Comparison of ENCODE assay signal across 9 cellular contexts in the genomic region with DNA sequence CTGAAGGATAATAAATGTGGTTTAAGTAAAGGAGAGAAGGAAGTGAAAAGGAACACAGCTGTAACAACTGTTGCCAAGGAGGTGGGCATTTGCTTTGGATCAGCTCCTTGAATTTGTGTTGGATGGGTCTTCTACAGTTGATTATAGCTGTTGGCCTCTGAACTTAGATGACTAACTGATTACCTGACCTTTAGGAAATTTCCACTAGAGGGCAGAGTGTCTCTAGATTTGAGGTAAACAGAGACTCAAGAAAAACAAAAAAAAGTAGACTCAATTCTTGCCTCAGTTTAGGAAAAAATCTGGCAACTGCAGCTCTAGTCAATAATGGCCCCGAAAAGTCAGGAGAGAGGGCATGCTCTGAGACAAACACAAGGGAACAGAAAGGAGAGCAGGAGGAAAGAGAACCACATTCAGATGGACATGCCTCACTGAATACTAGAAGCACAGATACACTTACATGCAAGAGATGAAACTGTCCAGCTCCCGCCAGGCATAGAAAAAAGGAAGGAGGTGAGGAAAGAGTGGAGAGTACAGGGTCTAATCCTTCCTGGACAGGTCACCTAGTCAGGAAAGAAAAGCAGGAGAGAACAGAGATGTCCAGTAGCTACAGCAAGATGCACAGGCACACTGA. TPM values are rescaled to one million over a fixed set of nuclear protein-coding genes. Genes with fewer than 3 reads are reported as not detected.
A peak's percentile ranks its signal among the peaks of the same experiment; 100 is the strongest.
DNase-seq lines count a peak whose midpoint lies in the region; ATAC-seq, FAIRE-seq and TF ChIP-seq lines count a peak whose summit lies in the region.
"Had no signal": no experiment of that assay in that cellular context is flagged by ENCODE, and none has a peak within 500 bp of the region (broad histone marks: within the 10 kb centered on the region; RNA-seq: fewer than 3 reads in every experiment).

No MANE protein-coding gene starts in this region.

- no TSS peak for BruUV-seq in HepG2 (replicated peaks; lab: Mats Ljungman, UMichigan)

- in situ Hi-C loops in HepG2 (cut with HindIII; ENCODE audit: extremely low pct_ligation_motif_present, low pct_unique_long_range_greater_than_20kb) = no loop called here

- H3K36me3 ChIP-seq in ascending aorta (peaks cover 42 to 81% of the 10 kb centered on the region in 2 donors), HepG2 (replicated peaks in 1 of 2; ENCODE audit: control insufficient read depth in 1 of 2, insufficient read depth in 2 of 2, low read length in 2 of 2) (peaks cover 15 to 55% of the 10 kb centered on the region in 2 experiments)

- no peak overlapping the region for H2AFZ ChIP-seq in HepG2 (ENCODE audit: low read length)

- no peaks in the 10 kb centered on the region for H4K20me1 ChIP-seq in HepG2 (ENCODE audit: insufficient read depth, low read length)

- TF ChIP-seq POLR2A in HepG2 (IDR thresholded peaks at IDR 0.05; ENCODE audit: insufficient read depth in 1 of 2, low read depth in 2 of 2, low read length in 2 of 2) = no peak

- intact Hi-C loops in ascending aorta (cut with DNase I) = loop anchor here (5.0 kb wide), 1 partner anchor 35 kb away; the partner anchor contains the start of gene CERS5
- intact Hi-C loops in HepG2 (cut with micrococcal nuclease; ENCODE audit: unreplicated experiment) = loop anchor here (1.0 to 5.0 kb wide), 2 partner anchors 57 to 180 kb away; no protein-coding TSS in a partner anchor

- CTCF ChIA-PET in HepG2 (lab: Yijun Ruan, JAX; ENCODE audit: low intra/inter-chr PET ratio, low total read pairs) = interaction anchor here (1.5 to 2.4 kb wide), 3 partner anchors 42 to 182 kb away, joined by 12 to 31 read pairs (median 14); no protein-coding TSS in a partner anchor

- H3K79me2 ChIP-seq in HepG2 (ENCODE audit: insufficient read depth, low read length) = no peaks in the 10 kb centered on the region

- POLR2A ChIA-PET in HepG2 (lab: Yijun Ruan, JAX) = interaction anchor here (0.9 to 1.5 kb wide), 3 partner anchors 21 to 50 kb away, joined by 3 to 8 read pairs (median 3); partner anchors contain the start of genes CERS5 and COX14

- H3K4me3 ChIP-seq in ascending aorta = no peak overlapping the region
- no peak overlapping the region for H3K4me3 ChIP-seq in HepG2 (replicated peaks in 1 of 3; ENCODE audit: insufficient read depth in 1 of 3, low read depth in 2 of 3, low read length in 3 of 3)

- peak; percentile 80 for FAIRE-seq in HepG2 (lab: Jason Lieb, UNC)

- 56% methylated on average over 2 of the region's 2 CpGs for WGBS in HepG2 (ENCODE audit: low lambda C conversion rate)

- peak; percentile 44; the same call in 1 of the 2 replicates for TF ChIP-seq RAD21 in HepG2 (CRISPR knock-in tag; IDR thresholded peaks at IDR 0.05)

- DNase-seq in ELF-1 (ENCODE audit: low read depth, low spot score) (peak; percentile 21), M059J (ENCODE audit: low read depth) (peak; percentile 61), ascending aorta (ENCODE audit: low spot score in 2 of 2) (no peak), HepG2 (ENCODE audit: low spot score) (peak; percentile 48), NCI-H2107 treated with DMSO at 0.1 percent for 48 hours (lab: John Stamatoyannopoulos, UW; ENCODE audit: unreplicated experiment) (no peak)
- DNase-seq in activated CD4-positive, alpha-beta T cell treated with anti-CD3 and anti-CD28 coated beads, Interleukin-2, amount 50 U/mL, for 4 hours = no peak

- peaks cover 7 to 8% of the 10 kb centered on the region in 2 donors for H3K4me1 ChIP-seq in ascending aorta
- H3K4me1 ChIP-seq in HepG2 (ENCODE audit: insufficient read depth, low read length) = no peaks in the 10 kb centered on the region

- H3K27ac ChIP-seq in ascending aorta (peak overlapping the region; percentile 48 to 53), HepG2 (ENCODE audit: extremely low read length, insufficient read depth, low read length) (no peak overlapping the region)

- no peak overlapping the region for H3K4me2 ChIP-seq in HepG2 (ENCODE audit: low read depth, low read length)

- TF ChIP-seq CTCF in ascending aorta (IDR thresholded peaks at IDR 0.05) = no peak
- peak; percentile 72 for TF ChIP-seq CTCF in HepG2 (CRISPR knock-in tag; IDR thresholded peaks at IDR 0.05)

- no peaks in the 10 kb centered on the region for H3K27me3 ChIP-seq in ascending aorta
- no peaks in the 10 kb centered on the region for H3K27me3 ChIP-seq in HepG2 (ENCODE audit: control insufficient read depth in 1 of 2, insufficient read depth in 2 of 2, low read length in 2 of 2)

- H3K9me3 ChIP-seq in ascending aorta (no peaks in the 10 kb centered on the region), HepG2 (ENCODE audit: low read length) (no peaks in the 10 kb centered on the region)

- no peak overlapping the region for H3K9ac ChIP-seq in HepG2 (ENCODE audit: insufficient read depth, low read depth, low read length)

- TF ChIP-seq EP300 in HepG2 (IDR thresholded peaks at IDR 0.05; ENCODE audit: low read depth in 2 of 2, low read length in 2 of 2) (no peak), HepG2 (CRISPR knock-in tag; IDR thresholded peaks at IDR 0.05; ENCODE audit: borderline replicate concordance) (no peak)

- ATAC-seq in HepG2 = peak; percentile 74
- no peak for ATAC-seq in GM21390 (IDR thresholded peaks at IDR 0.05; ENCODE audit: unreplicated experiment)
- ATAC-seq in HG02884 (IDR thresholded peaks at IDR 0.05; ENCODE audit: unreplicated experiment) = no peak
- ATAC-seq: Panc1 had no signal

RNA-seq across cellular contexts. Expression of gene COX14, which starts 20.6 kb away (rescaled TPM):
- 67.6 and 72.0 TPM in 2 replicates for total RNA-seq in M059J (2014; rRNA removed; shearing (Covaris generic))
- total RNA-seq in ascending aorta (19.8 TPM), HepG2 (2016; rRNA removed; fragmentation: Illumina TruSeq; extraction: Trizol) (71.6 and 82.0 TPM in 2 replicates)
- total RNA-seq in HepG2 (2016; cell fraction: cytosol; rRNA removed; fragmentation: Illumina TruSeq; extraction: Trizol; ENCODE audit: low read depth) = 62.2 and 107 TPM in 2 replicates
- 70.2 and 88.8 TPM in 2 replicates for total RNA-seq in HepG2 (2016; cell fraction: insoluble cytoplasmic fraction; rRNA removed; fragmentation: Illumina TruSeq; extraction: Trizol)
- 84.4 and 106 TPM in 2 replicates for total RNA-seq in HepG2 (2016; cell fraction: membrane; rRNA removed; fragmentation: Illumina TruSeq; extraction: Trizol)
- total RNA-seq in HepG2 (2016; cell fraction: nucleus; rRNA removed; fragmentation: Illumina TruSeq; extraction: Trizol) = 18.4 and 19.5 TPM in 2 replicates
- 53.0 and 55.0 TPM in 2 replicates for polyA plus RNA-seq in HepG2 (2011; rRNA removed)
- 64.0 and 68.8 TPM in 2 replicates for polyA plus RNA-seq in HepG2 (2011; cell fraction: cytosol; rRNA removed)
- 15.7 and 16.8 TPM in 2 replicates for polyA plus RNA-seq in HepG2 (2011; cell fraction: nucleus; rRNA removed)
- 30.1 and 33.7 TPM in 2 replicates for polyA plus RNA-seq in HepG2 (2012)
- 46.3 and 86.6 TPM in 2 replicates for polyA plus RNA-seq in HepG2 (2016; cell fraction: cytosol; fragmentation: Illumina TruSeq; extraction: Trizol; ENCODE audit: low read depth)
- polyA plus RNA-seq in HepG2 (2016; cell fraction: insoluble cytoplasmic fraction; fragmentation: Illumina TruSeq; extraction: Trizol; ENCODE audit: low read depth) = 52.0 and 58.2 TPM in 2 replicates
- 51.4 and 62.9 TPM in 2 replicates for polyA plus RNA-seq in HepG2 (2016; cell fraction: membrane; fragmentation: Illumina TruSeq; extraction: Trizol; ENCODE audit: low read depth)
- 29.1 and 31.5 TPM in 2 replicates for polyA plus RNA-seq in HepG2 (2016; cell fraction: nucleus; fragmentation: Illumina TruSeq; extraction: Trizol; ENCODE audit: insufficient read depth, low read depth)
- 27.5 and 131 TPM in 2 replicates for polyA minus RNA-seq in HepG2 (2011; rRNA and poly(A)+ RNA removed; ENCODE audit: low replicate concordance)
- 8.7 and 10.3 TPM in 2 replicates for polyA minus RNA-seq in HepG2 (2011; cell fraction: cytosol; rRNA and poly(A)+ RNA removed)
- polyA minus RNA-seq in HepG2 (2011; cell fraction: nucleus; rRNA and poly(A)+ RNA removed) = 10.3 and 10.8 TPM in 2 replicates

RNA-seq across cellular contexts. Expression of gene GPD1, which starts 28.8 kb away (rescaled TPM):
- total RNA-seq in M059J (2014; rRNA removed; shearing (Covaris generic)) = 0.20 TPM in 1 of 2 replicates, not detected in the other
- total RNA-seq in ascending aorta = 12.2 TPM
- total RNA-seq in HepG2 (2016; rRNA removed; fragmentation: Illumina TruSeq; extraction: Trizol) = 30.6 and 38.1 TPM in 2 replicates
- total RNA-seq in HepG2 (2016; cell fraction: cytosol; rRNA removed; fragmentation: Illumina TruSeq; extraction: Trizol; ENCODE audit: low read depth) = 5.3 and 5.6 TPM in 2 replicates
- 31.5 and 38.6 TPM in 2 replicates for total RNA-seq in HepG2 (2016; cell fraction: insoluble cytoplasmic fraction; rRNA removed; fragmentation: Illumina TruSeq; extraction: Trizol)
- total RNA-seq in HepG2 (2016; cell fraction: membrane; rRNA removed; fragmentation: Illumina TruSeq; extraction: Trizol) = 8.7 and 10.6 TPM in 2 replicates
- 10.8 and 11.2 TPM in 2 replicates for total RNA-seq in HepG2 (2016; cell fraction: nucleus; rRNA removed; fragmentation: Illumina TruSeq; extraction: Trizol)
- polyA plus RNA-seq in HepG2 (2011; rRNA removed) = 3.7 and 7.2 TPM in 2 replicates
- 6.2 and 10.3 TPM in 2 replicates for polyA plus RNA-seq in HepG2 (2011; cell fraction: cytosol; rRNA removed)
- 4.8 and 7.4 TPM in 2 replicates for polyA plus RNA-seq in HepG2 (2011; cell fraction: nucleus; rRNA removed)
- polyA plus RNA-seq in HepG2 (2012) = 14.9 and 15.6 TPM in 2 replicates
- polyA plus RNA-seq in HepG2 (2016; cell fraction: cytosol; fragmentation: Illumina TruSeq; extraction: Trizol; ENCODE audit: low read depth) = 4.0 and 4.8 TPM in 2 replicates
- polyA plus RNA-seq in HepG2 (2016; cell fraction: insoluble cytoplasmic fraction; fragmentation: Illumina TruSeq; extraction: Trizol; ENCODE audit: low read depth) = 25.5 and 29.7 TPM in 2 replicates
- polyA plus RNA-seq in HepG2 (2016; cell fraction: membrane; fragmentation: Illumina TruSeq; extraction: Trizol; ENCODE audit: low read depth) = 6.4 and 7.3 TPM in 2 replicates
- 14.8 and 19.3 TPM in 2 replicates for polyA plus RNA-seq in HepG2 (2016; cell fraction: nucleus; fragmentation: Illumina TruSeq; extraction: Trizol; ENCODE audit: insufficient read depth, low read depth)
- 2.2 and 5.6 TPM in 2 replicates for polyA minus RNA-seq in HepG2 (2011; rRNA and poly(A)+ RNA removed; ENCODE audit: low replicate concordance)
- polyA minus RNA-seq in HepG2 (2011; cell fraction: cytosol; rRNA and poly(A)+ RNA removed) = 2.0 and 3.5 TPM in 2 replicates
- polyA minus RNA-seq in HepG2 (2011; cell fraction: nucleus; rRNA and poly(A)+ RNA removed) = 5.7 and 8.7 TPM in 2 replicates

RNA-seq across cellular contexts. Expression of gene CERS5, which starts 34.5 kb away (rescaled TPM):
- 26.1 and 28.9 TPM in 2 replicates for total RNA-seq in M059J (2014; rRNA removed; shearing (Covaris generic))
- total RNA-seq in ascending aorta = 29.7 TPM
- 15.3 and 22.3 TPM in 2 replicates for total RNA-seq in HepG2 (2016; rRNA removed; fragmentation: Illumina TruSeq; extraction: Trizol)
- 10.3 and 12.1 TPM in 2 replicates for total RNA-seq in HepG2 (2016; cell fraction: cytosol; rRNA removed; fragmentation: Illumina TruSeq; extraction: Trizol; ENCODE audit: low read depth)
- 13.6 and 22.8 TPM in 2 replicates for total RNA-seq in HepG2 (2016; cell fraction: insoluble cytoplasmic fraction; rRNA removed; fragmentation: Illumina TruSeq; extraction: Trizol)
- 18.3 and 19.2 TPM in 2 replicates for total RNA-seq in HepG2 (2016; cell fraction: membrane; rRNA removed; fragmentation: Illumina TruSeq; extraction: Trizol)
- total RNA-seq in HepG2 (2016; cell fraction: nucleus; rRNA removed; fragmentation: Illumina TruSeq; extraction: Trizol) = 34.1 and 37.5 TPM in 2 replicates
- 37.5 and 48.8 TPM in 2 replicates for polyA plus RNA-seq in HepG2 (2011; rRNA removed)
- polyA plus RNA-seq in HepG2 (2011; cell fraction: cytosol; rRNA removed) = 24.8 and 42.9 TPM in 2 replicates
- 37.4 and 42.7 TPM in 2 replicates for polyA plus RNA-seq in HepG2 (2011; cell fraction: nucleus; rRNA removed)
- 18.5 and 22.9 TPM in 2 replicates for polyA plus RNA-seq in HepG2 (2012)
- 11.3 and 11.6 TPM in 2 replicates for polyA plus RNA-seq in HepG2 (2016; cell fraction: cytosol; fragmentation: Illumina TruSeq; extraction: Trizol; ENCODE audit: low read depth)
- polyA plus RNA-seq in HepG2 (2016; cell fraction: insoluble cytoplasmic fraction; fragmentation: Illumina TruSeq; extraction: Trizol; ENCODE audit: low read depth) = 16.0 and 16.6 TPM in 2 replicates
- polyA plus RNA-seq in HepG2 (2016; cell fraction: membrane; fragmentation: Illumina TruSeq; extraction: Trizol; ENCODE audit: low read depth) = 17.8 and 18.4 TPM in 2 replicates
- 69.6 and 73.1 TPM in 2 replicates for polyA plus RNA-seq in HepG2 (2016; cell fraction: nucleus; fragmentation: Illumina TruSeq; extraction: Trizol; ENCODE audit: insufficient read depth, low read depth)
- 54.7 and 68.3 TPM in 2 replicates for polyA minus RNA-seq in HepG2 (2011; rRNA and poly(A)+ RNA removed; ENCODE audit: low replicate concordance)
- 16.2 and 19.3 TPM in 2 replicates for polyA minus RNA-seq in HepG2 (2011; cell fraction: cytosol; rRNA and poly(A)+ RNA removed)
- 29.5 and 31.8 TPM in 2 replicates for polyA minus RNA-seq in HepG2 (2011; cell fraction: nucleus; rRNA and poly(A)+ RNA removed)

RNA-seq across cellular contexts. Expression of gene SMARCD1, which starts 47.5 kb away (rescaled TPM):
- total RNA-seq in M059J (2014; rRNA removed; shearing (Covaris generic)) = 48.7 and 52.9 TPM in 2 replicates
- total RNA-seq in ascending aorta = 277 TPM
- 54.6 and 64.9 TPM in 2 replicates for total RNA-seq in HepG2 (2016; rRNA removed; fragmentation: Illumina TruSeq; extraction: Trizol)
- total RNA-seq in HepG2 (2016; cell fraction: cytosol; rRNA removed; fragmentation: Illumina TruSeq; extraction: Trizol; ENCODE audit: low read depth) = 18.3 and 19.3 TPM in 2 replicates
- total RNA-seq in HepG2 (2016; cell fraction: insoluble cytoplasmic fraction; rRNA removed; fragmentation: Illumina TruSeq; extraction: Trizol) = 53.8 and 56.6 TPM in 2 replicates
- 51.5 and 52.7 TPM in 2 replicates for total RNA-seq in HepG2 (2016; cell fraction: membrane; rRNA removed; fragmentation: Illumina TruSeq; extraction: Trizol)
- 46.9 and 61.3 TPM in 2 replicates for total RNA-seq in HepG2 (2016; cell fraction: nucleus; rRNA removed; fragmentation: Illumina TruSeq; extraction: Trizol)
- polyA plus RNA-seq in HepG2 (2011; rRNA removed) = 51.7 and 55.5 TPM in 2 replicates
- polyA plus RNA-seq in HepG2 (2011; cell fraction: cytosol; rRNA removed) = 35.2 and 38.4 TPM in 2 replicates
- polyA plus RNA-seq in HepG2 (2011; cell fraction: nucleus; rRNA removed) = 69.3 and 71.6 TPM in 2 replicates
- polyA plus RNA-seq in HepG2 (2012) = 35.8 and 43.5 TPM in 2 replicates
- polyA plus RNA-seq in HepG2 (2016; cell fraction: cytosol; fragmentation: Illumina TruSeq; extraction: Trizol; ENCODE audit: low read depth) = 12.2 and 14.5 TPM in 2 replicates
- 51.0 and 65.3 TPM in 2 replicates for polyA plus RNA-seq in HepG2 (2016; cell fraction: insoluble cytoplasmic fraction; fragmentation: Illumina TruSeq; extraction: Trizol; ENCODE audit: low read depth)
- 41.4 and 44.8 TPM in 2 replicates for polyA plus RNA-seq in HepG2 (2016; cell fraction: membrane; fragmentation: Illumina TruSeq; extraction: Trizol; ENCODE audit: low read depth)
- 82.4 and 96.0 TPM in 2 replicates for polyA plus RNA-seq in HepG2 (2016; cell fraction: nucleus; fragmentation: Illumina TruSeq; extraction: Trizol; ENCODE audit: insufficient read depth, low read depth)
- polyA minus RNA-seq in HepG2 (2011; rRNA and poly(A)+ RNA removed; ENCODE audit: low replicate concordance) = 82.5 and 134 TPM in 2 replicates
- polyA minus RNA-seq in HepG2 (2011; cell fraction: cytosol; rRNA and poly(A)+ RNA removed) = 41.4 and 46.1 TPM in 2 replicates
- polyA minus RNA-seq in HepG2 (2011; cell fraction: nucleus; rRNA and poly(A)+ RNA removed) = 68.1 and 69.0 TPM in 2 replicates

Comparison
In these comparisons a context has a peak if more than half of its experiments do, and no peak if none do; other contexts are left out.
1. DNase-seq: peak in ELF-1 (single experiment), M059J (single experiment) and HepG2 (single experiment); none in ascending aorta (0 of 2), NCI-H2107 treated with DMSO at 0.1 percent for 48 hours (single experiment) and activated CD4-positive, alpha-beta T cell treated with anti-CD3 and anti-CD28 coated beads, Interleukin-2, amount 50 U/mL, for 4 hours (0 of 2).